1 cellular context compared by ENCODE assay signal in genomic region chr19:12946092-12946845, GRCh38.
A peak's percentile ranks its signal among the peaks of the same experiment; 100 is the strongest.
TF ChIP-seq lines count a peak whose summit lies in the region.

No MANE protein-coding gene starts in this region.

TF ChIP-seq in K562, 482 proteins besides CTCF, POLR2A, EP300 and RAD21 (continued from another document and continues in another):
- TF ChIP-seq BCLAF1 (IDR thresholded peaks at IDR 0.05; ENCODE audit: borderline replicate concordance in 1 of 2, control insufficient read depth in 1 of 2, low read depth in 2 of 2, low read length in 1 of 2) = no peak; a peak in 1 of 4 replicates
- TF ChIP-seq REST (CRISPR knock-in tag; IDR thresholded peaks at IDR 0.05; ENCODE audit: low read depth) = no peak
- TF ChIP-seq ZNF324 (CRISPR knock-in tag; IDR thresholded peaks at IDR 0.05) = no peak
- TF ChIP-seq ID3 (CRISPR knock-in tag; IDR thresholded peaks at IDR 0.05) = no peak
- no peak for TF ChIP-seq ID3 (tag; IDR thresholded peaks at IDR 0.05)
- TF ChIP-seq TAL1 (IDR thresholded peaks at IDR 0.05) = no peak
- TF ChIP-seq ZBTB8A (IDR thresholded peaks at IDR 0.05; ENCODE audit: partially characterized antibody) = no peak
- TF ChIP-seq PREB (CRISPR knock-in tag; IDR thresholded peaks at IDR 0.05) = no peak
- TF ChIP-seq MED1 (CRISPR knock-in tag; IDR thresholded peaks at IDR 0.05; ENCODE audit: borderline replicate concordance) = no peak
- TF ChIP-seq GATAD2B (IDR thresholded peaks at IDR 0.05; ENCODE audit: borderline replicate concordance) = no peak
- 0 out of 2 replicates have a peak, but pooled peaks have one; percentile 74 for TF ChIP-seq NR2F6 (CRISPR knock-in tag; IDR thresholded peaks at IDR 0.05)
- peak; percentile 53 for TF ChIP-seq RBM25 (IDR thresholded peaks at IDR 0.05; ENCODE audit: low read depth, low read length, severe bottlenecking)
- TF ChIP-seq SAFB (IDR thresholded peaks at IDR 0.05; ENCODE audit: borderline replicate concordance, low read depth, low read length) = no peak
- no peak for TF ChIP-seq ZBED1 (IDR thresholded peaks at IDR 0.05)
- no peak for TF ChIP-seq SMC3 (conservative IDR thresholded peaks at IDR 0.05; ENCODE audit: insufficient read depth, low read depth, low read length)
- no peak for TF ChIP-seq POLR2H (tag; IDR thresholded peaks at IDR 0.05; ENCODE audit: low read depth)
- 0 out of 2 replicates have a peak, but pooled peaks have one; percentile 48 for TF ChIP-seq OTX1 (CRISPR knock-in tag; IDR thresholded peaks at IDR 0.05)
- no peak for TF ChIP-seq ZNF217 (CRISPR knock-in tag; IDR thresholded peaks at IDR 0.05)
- 0 out of 2 replicates have a peak, but pooled peaks have one; percentile 33 for TF ChIP-seq PML (IDR thresholded peaks at IDR 0.05; ENCODE audit: low read length)
- no peak for TF ChIP-seq XRCC5 (IDR thresholded peaks at IDR 0.05; ENCODE audit: low read depth, low read length)
- TF ChIP-seq CBFA2T2 (conservative IDR thresholded peaks at IDR 0.05) = no peak
- no peak for TF ChIP-seq GTF2A2 (tag; IDR thresholded peaks at IDR 0.05)
- no peak for TF ChIP-seq ZNF274 (IDR thresholded peaks at IDR 0.05; ENCODE audit: borderline replicate concordance, low read depth, low read length)
- TF ChIP-seq COPS2 (conservative IDR thresholded peaks at IDR 0.05) = no peak
- no peak for TF ChIP-seq FOSL1 (tag; conservative IDR thresholded peaks at IDR 0.05)
- TF ChIP-seq CREM (IDR thresholded peaks at IDR 0.05; ENCODE audit: low read depth) = no peak
- TF ChIP-seq CREB5 (CRISPR knock-in tag; IDR thresholded peaks at IDR 0.05) = no peak
- TF ChIP-seq GTF2E2 (tag; IDR thresholded peaks at IDR 0.05) = no peak
- TF ChIP-seq NCOA2 (IDR thresholded peaks at IDR 0.05; ENCODE audit: partially characterized antibody in 2 of 2) = no peak
- TF ChIP-seq ZNF121 (CRISPR knock-in tag; conservative IDR thresholded peaks at IDR 0.05) = no peak
- TF ChIP-seq MYC (IDR thresholded peaks at IDR 0.05; ENCODE audit: low read depth, low read length) = no peak
- no peak for TF ChIP-seq MYC (CRISPR knock-in tag; IDR thresholded peaks at IDR 0.05; ENCODE audit: borderline replicate concordance, low read depth)
- TF ChIP-seq SMAD1 (IDR thresholded peaks at IDR 0.05; ENCODE audit: low read depth, low read length, partially characterized antibody) = no peak
- no peak for TF ChIP-seq YBX1 (IDR thresholded peaks at IDR 0.05)
- TF ChIP-seq JUND (IDR thresholded peaks at IDR 0.05; ENCODE audit: borderline replicate concordance, low read depth, low read length) = no peak
- TF ChIP-seq JUND (tag; IDR thresholded peaks at IDR 0.05; ENCODE audit: borderline replicate concordance, low read depth, low read length) = no peak
- TF ChIP-seq SMAD3 (CRISPR knock-in tag; conservative IDR thresholded peaks at IDR 0.05) = no peak
- TF ChIP-seq ZHX1 (conservative IDR thresholded peaks at IDR 0.05; ENCODE audit: low read length) = no peak
- TF ChIP-seq CHD2 (IDR thresholded peaks at IDR 0.05; ENCODE audit: low read depth, low read length) = peak; percentile 92
- no peak for TF ChIP-seq GTF3C2 (IDR thresholded peaks at IDR 0.05; ENCODE audit: borderline replicate concordance, extremely low read depth, insufficient read length)
- TF ChIP-seq ZFX (CRISPR knock-in tag; IDR thresholded peaks at IDR 0.05) = peak; percentile 52
- no peak for TF ChIP-seq FOXO4 (CRISPR knock-in tag; IDR thresholded peaks at IDR 0.05)
- TF ChIP-seq ZSCAN29 (IDR thresholded peaks at IDR 0.05) = no peak
- no peak for TF ChIP-seq ZNF764 (CRISPR knock-in tag; IDR thresholded peaks at IDR 0.05; ENCODE audit: low read depth)
- no peak for TF ChIP-seq NR4A1 (CRISPR knock-in tag; IDR thresholded peaks at IDR 0.05)
- TF ChIP-seq NR4A1 (tag; IDR thresholded peaks at IDR 0.05) = no peak
- no peak for TF ChIP-seq ZNF639 (CRISPR knock-in tag; conservative IDR thresholded peaks at IDR 0.05 in 1 of 2, IDR thresholded peaks at IDR 0.05 in 1 of 2)
- TF ChIP-seq THRA (IDR thresholded peaks at IDR 0.05) = no peak
- no peak for TF ChIP-seq EHMT2 (IDR thresholded peaks at IDR 0.05)
